Comparison of ENCODE assay signal across 8 cellular contexts in the genomic region with DNA sequence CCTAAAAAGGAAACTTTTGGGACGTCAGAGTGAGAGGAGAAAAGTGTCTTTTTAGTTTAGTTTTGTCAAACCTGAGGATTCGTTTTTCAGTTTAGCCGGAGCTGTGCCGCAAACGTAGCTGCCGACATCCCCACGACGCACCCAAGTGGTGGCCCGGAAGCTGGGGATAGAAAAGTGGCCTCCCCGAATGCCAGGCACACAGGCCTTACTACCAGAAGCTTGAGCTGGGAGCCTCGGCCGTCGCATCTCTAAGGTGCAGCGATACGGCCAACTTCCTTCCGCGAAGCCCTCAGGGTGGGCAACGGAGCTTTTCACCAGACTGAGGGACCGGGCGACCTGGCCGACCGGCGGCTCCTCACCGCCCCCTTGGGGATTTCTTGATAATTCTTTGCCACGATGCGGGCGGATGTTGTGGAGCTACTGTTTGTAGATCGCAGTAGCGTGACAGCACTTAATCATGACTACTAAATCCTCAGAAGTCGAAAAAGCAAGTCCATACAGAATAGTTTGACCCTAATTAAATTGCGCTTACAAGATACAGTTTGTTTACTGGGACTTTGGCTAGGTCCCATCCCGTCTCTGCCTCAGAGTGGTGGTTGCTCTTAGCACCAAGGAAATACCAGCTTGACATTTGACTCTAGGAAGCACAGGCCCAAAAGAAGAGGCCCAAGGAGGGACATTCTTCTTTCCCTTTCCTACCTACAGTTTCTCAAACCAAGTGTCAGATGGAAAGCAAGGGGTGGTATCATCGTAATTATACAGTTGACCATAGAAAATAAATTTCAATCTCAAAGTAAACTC. TPM values are rescaled to one million over a fixed set of nuclear protein-coding genes. Genes with fewer than 3 reads are reported as not detected.
DNase-seq lines count a peak whose midpoint lies in the region; ATAC-seq and TF ChIP-seq lines count a peak whose summit lies in the region.

No MANE protein-coding gene starts in this region.

- H3K4me1 ChIP-seq in osteoblast (ENCODE audit: insufficient read depth, low read length), result peaks cover 12% of the 10 kb centered on the region
- H3K4me1 ChIP-seq in testis, result peaks cover 22% of the 10 kb centered on the region

- TF ChIP-seq CTCF in GM12864 (IDR thresholded peaks at IDR 0.05; ENCODE audit: low read depth, low read length, missing control alignments), result peak; percentile 73
- TF ChIP-seq CTCF in osteoblast (IDR thresholded peaks at IDR 0.05; ENCODE audit: extremely low read depth, low read depth, low read length), result peak; percentile 58
- peak; percentile 49 to 60 (median 59) for TF ChIP-seq CTCF in testis (IDR thresholded peaks at IDR 0.05)

- H3K9me3 ChIP-seq in osteoblast (ENCODE audit: low read depth, low read length) (no peaks in the 10 kb centered on the region), testis (no peaks in the 10 kb centered on the region)

- H2AFZ ChIP-seq in osteoblast (ENCODE audit: low read length), result peak overlapping the region; percentile 97

- peaks cover 51% of the 10 kb centered on the region for H3K4me1 Mint-ChIP-seq in activated naive CD8-positive, alpha-beta T cell (ENCODE audit: low read depth)

- peak overlapping the region; percentile 78 for H3K4me2 ChIP-seq in osteoblast (ENCODE audit: insufficient read depth, low read length)

- H3K27me3 ChIP-seq in osteoblast (ENCODE audit: insufficient read depth, low read length) (no peaks in the 10 kb centered on the region), testis (no peaks in the 10 kb centered on the region)

- H3K27ac ChIP-seq in osteoblast (ENCODE audit: low read depth, low read length), result peak overlapping the region; percentile 99
- H3K27ac ChIP-seq in testis, result peak overlapping the region; percentile 91 to 96

- no peaks in the 10 kb centered on the region for H3K27me3 Mint-ChIP-seq in activated naive CD8-positive, alpha-beta T cell

- H3K36me3 Mint-ChIP-seq in activated naive CD8-positive, alpha-beta T cell, result peaks cover 9% of the 10 kb centered on the region

- DNase-seq in GM12864 (ENCODE audit: low read depth) (peak; percentile 61), NCI-H1092 treated with DMSO at 0.1 percent for 48 hours (lab: John Stamatoyannopoulos, UW) (peak; percentile 92), head of caudate nucleus (peak; percentile 67 to 93 (median 84)), osteoblast (ENCODE audit: insufficient read length, low spot score, missing footprints) (peak; percentile 87), testis (peak; percentile 86)

- H4K20me1 ChIP-seq in osteoblast (ENCODE audit: insufficient read depth, low read length), result no peaks in the 10 kb centered on the region

- peak overlapping the region; percentile 79 for H3K4me3 ChIP-seq in GM12864 (ENCODE audit: low read depth, low read length)
- peak overlapping the region; percentile 82 for H3K4me3 ChIP-seq in osteoblast (ENCODE audit: insufficient read depth, low read length)
- H3K4me3 ChIP-seq in testis, result peak overlapping the region; percentile 88 to 92

- peak overlapping the region; percentile 100 for H3K27ac Mint-ChIP-seq in activated naive CD8-positive, alpha-beta T cell

- intact Hi-C loops in head of caudate nucleus (cut with DNase I), result loop anchor here (5.0 to 10.0 kb wide), 2 partner anchors 73 to 169 kb away; a partner anchor contains a TSS
- intact Hi-C loops in testis (cut with DNase I; ENCODE audit: low total_unique reads), result no loop called here

- H3K4me3 Mint-ChIP-seq in activated naive CD8-positive, alpha-beta T cell, result peak overlapping the region; percentile 99

- H3K9me3 Mint-ChIP-seq in activated naive CD8-positive, alpha-beta T cell (ENCODE audit: low read depth), result no peaks in the 10 kb centered on the region

- no peaks in the 10 kb centered on the region for H3K36me3 ChIP-seq in osteoblast (ENCODE audit: insufficient read depth, low read length)
- no peaks in the 10 kb centered on the region for H3K36me3 ChIP-seq in testis (ENCODE audit: low read depth, missing control alignments)

- H3K79me2 ChIP-seq in osteoblast (ENCODE audit: insufficient read depth, low read length), result peaks cover 40% of the 10 kb centered on the region

- TF ChIP-seq POLR2A in testis (IDR thresholded peaks at IDR 0.05), result no peak

- ATAC-seq in HG02678 (IDR thresholded peaks at IDR 0.05; ENCODE audit: unreplicated experiment) (peak; percentile 64), SK-N-SH treated with all-trans-retinoic acid at 6 μM for 48 hours (peak; percentile 85)

- WGBS in testis, 2 donors, result 3 to 5% methylated on average over 13 to 33 of the region's 33 CpGs

TF ChIP-seq in SK-N-SH treated with all-trans-retinoic acid at 6 μM for 48 hours, 23 proteins besides CTCF, POLR2A, EP300 and RAD21 (continues in another document):
- no peak for TF ChIP-seq ZFP3 (CRISPR knock-in tag; IDR thresholded peaks at IDR 0.05)
- no peak for TF ChIP-seq ESRRG (CRISPR knock-in tag; IDR thresholded peaks at IDR 0.05)
- TF ChIP-seq, protein P1, sequence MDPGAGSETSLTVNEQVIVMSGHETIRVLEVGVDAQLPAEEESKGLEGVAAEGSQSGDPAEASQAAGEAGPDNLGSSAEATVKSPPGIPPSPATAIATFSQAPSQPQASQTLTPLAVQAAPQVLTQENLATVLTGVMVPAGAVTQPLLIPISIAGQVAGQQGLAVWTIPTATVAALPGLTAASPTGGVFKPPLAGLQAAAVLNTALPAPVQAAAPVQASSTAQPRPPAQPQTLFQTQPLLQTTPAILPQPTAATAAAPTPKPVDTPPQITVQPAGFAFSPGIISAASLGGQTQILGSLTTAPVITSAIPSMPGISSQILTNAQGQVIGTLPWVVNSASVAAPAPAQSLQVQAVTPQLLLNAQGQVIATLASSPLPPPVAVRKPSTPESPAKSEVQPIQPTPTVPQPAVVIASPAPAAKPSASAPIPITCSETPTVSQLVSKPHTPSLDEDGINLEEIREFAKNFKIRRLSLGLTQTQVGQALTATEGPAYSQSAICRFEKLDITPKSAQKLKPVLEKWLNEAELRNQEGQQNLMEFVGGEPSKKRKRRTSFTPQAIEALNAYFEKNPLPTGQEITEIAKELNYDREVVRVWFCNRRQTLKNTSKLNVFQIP (CRISPR knock-in tag; IDR thresholded peaks at IDR 0.05; ENCODE audit: borderline replicate concordance, low read depth), result no peak
- TF ChIP-seq CSDC2 (CRISPR knock-in tag; IDR thresholded peaks at IDR 0.05), result no peak
- no peak for TF ChIP-seq ZC3H10 (CRISPR knock-in tag; IDR thresholded peaks at IDR 0.05)
- TF ChIP-seq, protein P2, sequence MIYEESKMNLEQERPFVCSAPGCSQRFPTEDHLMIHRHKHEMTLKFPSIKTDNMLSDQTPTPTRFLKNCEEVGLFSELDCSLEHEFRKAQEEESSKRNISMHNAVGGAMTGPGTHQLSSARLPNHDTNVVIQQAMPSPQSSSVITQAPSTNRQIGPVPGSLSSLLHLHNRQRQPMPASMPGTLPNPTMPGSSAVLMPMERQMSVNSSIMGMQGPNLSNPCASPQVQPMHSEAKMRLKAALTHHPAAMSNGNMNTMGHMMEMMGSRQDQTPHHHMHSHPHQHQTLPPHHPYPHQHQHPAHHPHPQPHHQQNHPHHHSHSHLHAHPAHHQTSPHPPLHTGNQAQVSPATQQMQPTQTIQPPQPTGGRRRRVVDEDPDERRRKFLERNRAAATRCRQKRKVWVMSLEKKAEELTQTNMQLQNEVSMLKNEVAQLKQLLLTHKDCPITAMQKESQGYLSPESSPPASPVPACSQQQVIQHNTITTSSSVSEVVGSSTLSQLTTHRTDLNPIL (CRISPR knock-in tag; IDR thresholded peaks at IDR 0.05; ENCODE audit: low read depth), result no peak
- TF ChIP-seq ZNF565 (CRISPR knock-in tag; conservative IDR thresholded peaks at IDR 0.05; ENCODE audit: low read depth), result no peak
- no peak for TF ChIP-seq BACH2 (CRISPR knock-in tag; IDR thresholded peaks at IDR 0.05; ENCODE audit: borderline replicate concordance)
- TF ChIP-seq ISL1 (CRISPR knock-in tag; IDR thresholded peaks at IDR 0.05), result no peak
- TF ChIP-seq, protein P3, sequence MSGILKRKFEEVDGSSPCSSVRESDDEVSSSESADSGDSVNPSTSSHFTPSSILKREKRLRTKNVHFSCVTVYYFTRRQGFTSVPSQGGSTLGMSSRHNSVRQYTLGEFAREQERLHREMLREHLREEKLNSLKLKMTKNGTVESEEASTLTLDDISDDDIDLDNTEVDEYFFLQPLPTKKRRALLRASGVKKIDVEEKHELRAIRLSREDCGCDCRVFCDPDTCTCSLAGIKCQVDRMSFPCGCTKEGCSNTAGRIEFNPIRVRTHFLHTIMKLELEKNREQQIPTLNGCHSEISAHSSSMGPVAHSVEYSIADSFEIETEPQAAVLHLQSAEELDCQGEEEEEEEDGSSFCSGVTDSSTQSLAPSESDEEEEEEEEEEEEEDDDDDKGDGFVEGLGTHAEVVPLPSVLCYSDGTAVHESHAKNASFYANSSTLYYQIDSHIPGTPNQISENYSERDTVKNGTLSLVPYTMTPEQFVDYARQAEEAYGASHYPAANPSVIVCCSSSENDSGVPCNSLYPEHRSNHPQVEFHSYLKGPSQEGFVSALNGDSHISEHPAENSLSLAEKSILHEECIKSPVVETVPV (CRISPR knock-in tag; IDR thresholded peaks at IDR 0.05), result no peak
- TF ChIP-seq ZNF8 (CRISPR knock-in tag; IDR thresholded peaks at IDR 0.05), result no peak

RNA-seq across cellular contexts. Expression of a gene that starts 0.6 kb away (rescaled TPM):
- total RNA-seq in osteoblast (17.4 and 18.6 TPM in 2 replicates), testis (10 to 100 TPM in 1 of 2 donors, 1 to 10 TPM in 1; 8.1 to 21.0 TPM)
- polyA plus RNA-seq in testis (ENCODE audit: insufficient read depth, low read depth, low replicate concordance), result 8.3 TPM

RNA-seq across cellular contexts. Expression of a gene that starts 30.7 kb away (rescaled TPM):
- total RNA-seq in osteoblast, result 1.8 and 3.8 TPM in 2 replicates
- 1 to 10 TPM; 8.5 to 8.9 TPM for total RNA-seq in testis
- 5.5 TPM for polyA plus RNA-seq in testis (ENCODE audit: insufficient read depth, low read depth, low replicate concordance)

Comparison
In these comparisons a context has a peak if more than half of its experiments do, and no peak if none do; other contexts are left out.
1. Peak in every context shown above with its lines: DNase-seq, ATAC-seq, H3K4me3 ChIP-seq and H3K27ac ChIP-seq.